In genomic region chr11:121556937-121557336, GRCh38 we compare ENCODE assay signal across 26 cellular contexts.
A peak's percentile ranks its signal among the peaks of the same experiment; 100 is the strongest.
DNase-seq lines count a peak whose midpoint lies in the region; ATAC-seq lines count a peak whose summit lies in the region.
"Had no signal": no experiment of that assay in that cellular context is flagged by ENCODE, and none has a peak within 500 bp of the region (broad histone marks: within the 10 kb centered on the region; RNA-seq: fewer than 3 reads in every experiment).

No MANE protein-coding gene starts in this region.

- peak overlapping the region; percentile 68 for H3K27ac Mint-ChIP-seq in activated CD4-positive, alpha-beta T cell treated with anti-CD3 and anti-CD28 coated beads, Interleukin-2, amount 10 ng/mL, durations not matched to agents 7 days and 5 days
- H3K27ac Mint-ChIP-seq in naive thymus-derived CD8-positive, alpha-beta T cell: peak overlapping the region in 9 of 10 donors; percentile 5 to 73 (median 61)
- H3K27ac Mint-ChIP-seq: activated CD4-positive, alpha-beta T cell treated with anti-CD3 and anti-CD28 coated beads, Interleukin-2, amount 10 ng/mL, durations not matched to agents 24 days and 14 days; IgD-negative memory B cell; T-helper 2 cell treated with Interferon-gamma antibody and Interleukin-4, amounts not matched to agents 5 μg/mL and 100 μg/mL, for 36 hours had no signal

- POLR2A ChIA-PET in activated CD4-positive, alpha-beta T cell treated with anti-CD3 and anti-CD28 coated beads, Interleukin-2, amount 10 ng/mL, durations not matched to agents 7 days and 5 days (lab: Charles Lee): no interaction called here
- POLR2A ChIA-PET in naive thymus-derived CD8-positive, alpha-beta T cell (lab: Charles Lee): interaction anchor here (1.3 kb wide), 1 partner anchor 108 kb away, joined by 3 read pairs; no protein-coding TSS in a partner anchor

- no peak for DNase-seq in activated CD4-positive, alpha-beta T cell treated with anti-CD3 and anti-CD28 coated beads, Interleukin-2, amount 10 ng/mL, durations not matched to agents 7 days and 5 days
- no peak for DNase-seq in activated CD4-positive, alpha-beta T cell treated with anti-CD3 and anti-CD28 coated beads, Interleukin-2, amount 50 U/mL, for 48 hours
- no peak for DNase-seq in naive thymus-derived CD8-positive, alpha-beta T cell
- DNase-seq in Kasumi-1 (lab: John Stamatoyannopoulos, UW): no peak
- no peak for DNase-seq in ecto neural progenitor cell (ENCODE audit: low spot score)
- DNase-seq: 8988T; activated CD4-positive, alpha-beta T cell treated with anti-CD3 and anti-CD28 coated beads, Interleukin-2, amount 10 ng/mL, durations not matched to agents 24 days and 14 days; central memory CD4-positive, alpha-beta T cell; left cardiac atrium; NCI-H1105; NCI-H1930; NCI-H526; NK-92 treated with Interleukin-12 subunit alpha and Interleukin-12 subunit beta, amount 100 ng/mL, for 24 hours; stimulated activated naive CD4-positive, alpha-beta T cell; uterus; WERI-Rb-1 had no signal

- no peaks in the 10 kb centered on the region for H3K9me3 ChIP-seq in KOPT-K1 (ENCODE audit: insufficient read depth, low read length, poor library complexity, severe bottlenecking)
- H3K9me3 ChIP-seq: gastroesophageal sphincter, thoracic aorta, uterus had no signal

- H3K27ac ChIP-seq in KOPT-K1 (ENCODE audit: low read depth, low read length, poor library complexity, severe bottlenecking): peak overlapping the region; percentile 30
- H3K27ac ChIP-seq: gastroesophageal sphincter, hepatocyte, thoracic aorta, uterus, WERI-Rb-1 had no signal

- H3K36me3 Mint-ChIP-seq in activated CD4-positive, alpha-beta T cell treated with anti-CD3 and anti-CD28 coated beads, Interleukin-2, amount 10 ng/mL, durations not matched to agents 7 days and 5 days (ENCODE audit: low read depth): peaks cover 85% of the 10 kb centered on the region
- H3K36me3 Mint-ChIP-seq in naive thymus-derived CD8-positive, alpha-beta T cell: peaks cover 11 to 94% (median 35%) of the 10 kb centered on the region in 3 donors

- ATAC-seq in GM18909 (IDR thresholded peaks at IDR 0.05; ENCODE audit: poor library complexity, unreplicated experiment) (peak; percentile 6), GM21390 (IDR thresholded peaks at IDR 0.05; ENCODE audit: unreplicated experiment) (no peak)
- no peak for ATAC-seq in naive thymus-derived CD8-positive, alpha-beta T cell
- ATAC-seq: gastroesophageal sphincter, left cardiac atrium, PC-3, Right ventricle myocardium inferior had no signal

- no peaks in the 10 kb centered on the region for H3K9me3 Mint-ChIP-seq in activated CD4-positive, alpha-beta T cell treated with anti-CD3 and anti-CD28 coated beads, Interleukin-2, amount 10 ng/mL, durations not matched to agents 7 days and 5 days
- no peaks in the 10 kb centered on the region for H3K9me3 Mint-ChIP-seq in naive thymus-derived CD8-positive, alpha-beta T cell
- H3K9me3 Mint-ChIP-seq: activated CD4-positive, alpha-beta T cell treated with anti-CD3 and anti-CD28 coated beads, Interleukin-2, amount 10 ng/mL, durations not matched to agents 24 days and 14 days; IgD-negative memory B cell; T-helper 2 cell treated with Interferon-gamma antibody and Interleukin-4, amounts not matched to agents 5 μg/mL and 100 μg/mL, for 36 hours had no signal

- CTCF ChIA-PET in activated CD4-positive, alpha-beta T cell treated with anti-CD3 and anti-CD28 coated beads, Interleukin-2, amount 10 ng/mL, durations not matched to agents 7 days and 5 days (lab: Charles Lee): no interaction called here

- H3K4me1 Mint-ChIP-seq in activated CD4-positive, alpha-beta T cell treated with anti-CD3 and anti-CD28 coated beads, Interleukin-2, amount 10 ng/mL, durations not matched to agents 7 days and 5 days: peaks cover 15% of the 10 kb centered on the region
- peaks cover 15 to 46% (median 31%) of the 10 kb centered on the region in 4 donors for H3K4me1 Mint-ChIP-seq in naive thymus-derived CD8-positive, alpha-beta T cell
- H3K4me1 Mint-ChIP-seq: IgD-negative memory B cell had no signal

- H3K27me3 Mint-ChIP-seq in activated CD4-positive, alpha-beta T cell treated with anti-CD3 and anti-CD28 coated beads, Interleukin-2, amount 10 ng/mL, durations not matched to agents 7 days and 5 days: no peaks in the 10 kb centered on the region
- H3K27me3 Mint-ChIP-seq in naive thymus-derived CD8-positive, alpha-beta T cell: no peaks in the 10 kb centered on the region
- H3K27me3 Mint-ChIP-seq: activated CD4-positive, alpha-beta T cell treated with anti-CD3 and anti-CD28 coated beads, Interleukin-2, amount 10 ng/mL, durations not matched to agents 24 days and 14 days; IgD-negative memory B cell had no signal

- peaks cover 87% of the 10 kb centered on the region for H3K36me3 ChIP-seq in KOPT-K1 (ENCODE audit: insufficient read depth, low read length)
- H3K36me3 ChIP-seq: thoracic aorta, uterus, WERI-Rb-1 had no signal

- no peak overlapping the region for H3K4me3 Mint-ChIP-seq in activated CD4-positive, alpha-beta T cell treated with anti-CD3 and anti-CD28 coated beads, Interleukin-2, amount 10 ng/mL, durations not matched to agents 7 days and 5 days
- peak overlapping the region in 1 of 10 donors; percentile 6 for H3K4me3 Mint-ChIP-seq in naive thymus-derived CD8-positive, alpha-beta T cell
- H3K4me3 Mint-ChIP-seq: activated CD4-positive, alpha-beta T cell treated with anti-CD3 and anti-CD28 coated beads, Interleukin-2, amount 10 ng/mL, durations not matched to agents 24 days and 14 days; IgD-negative memory B cell; T-helper 2 cell treated with Interferon-gamma antibody and Interleukin-4, amounts not matched to agents 5 μg/mL and 100 μg/mL, for 36 hours had no signal
